ENCODE assay signal across 1 cellular context in genomic region chr22:39592104-39593060, GRCh38.
TF ChIP-seq lines count a peak whose summit lies in the region.

No MANE protein-coding gene starts in this region.

TF ChIP-seq in endothelial cell of umbilical vein, 7 proteins besides CTCF, POLR2A, EP300 and RAD21:
- TF ChIP-seq MYC (IDR thresholded peaks at IDR 0.05; ENCODE audit: low read depth, low read length) (no peak), EZH2 (IDR thresholded peaks at IDR 0.05; ENCODE audit: borderline replicate concordance, low read depth, low read length, severe bottlenecking) (no peak), POLR2AphosphoS5 (IDR thresholded peaks at IDR 0.05; ENCODE audit: insufficient read depth, low read depth, low read length) (no peak), FOS (IDR thresholded peaks at IDR 0.05; ENCODE audit: borderline replicate concordance, insufficient read depth, low read length) (no peak), GATA2 (IDR thresholded peaks at IDR 0.05; ENCODE audit: insufficient read depth, insufficient read length, low read depth, low read length) (no peak), JUN (IDR thresholded peaks at IDR 0.05; ENCODE audit: borderline replicate concordance, insufficient read depth, insufficient read length, low read depth) (no peak)
- TF ChIP-seq, protein P1, sequence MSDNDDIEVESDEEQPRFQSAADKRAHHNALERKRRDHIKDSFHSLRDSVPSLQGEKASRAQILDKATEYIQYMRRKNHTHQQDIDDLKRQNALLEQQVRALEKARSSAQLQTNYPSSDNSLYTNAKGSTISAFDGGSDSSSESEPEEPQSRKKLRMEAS (IDR thresholded peaks at IDR 0.05; ENCODE audit: insufficient read depth, insufficient read length) = no peak
